1 cellular context compared by ENCODE assay signal in the genomic region with DNA sequence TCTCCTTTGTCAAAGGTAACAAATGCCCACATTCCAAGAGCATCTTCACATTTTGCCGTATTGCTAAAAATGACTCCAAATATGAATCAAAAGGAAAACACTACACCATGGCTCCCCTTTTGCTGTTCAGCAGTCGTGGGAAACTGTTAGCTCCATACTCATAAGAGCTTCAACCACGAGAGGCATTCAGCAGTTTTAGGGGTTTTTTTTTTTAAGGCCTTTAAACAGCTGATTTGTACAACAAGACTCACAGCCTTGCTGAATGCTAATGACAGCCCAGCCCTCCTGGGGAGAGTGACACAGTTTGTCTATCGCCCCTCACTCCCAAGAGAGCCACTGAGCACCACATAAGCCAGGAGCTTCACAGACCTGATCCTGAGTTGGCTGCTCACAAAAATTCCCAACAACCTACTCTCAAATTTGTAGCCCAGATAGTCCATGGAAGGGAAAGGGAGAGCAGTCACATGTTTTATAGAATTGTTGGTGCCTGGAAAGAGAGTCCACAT.
TF ChIP-seq lines count a peak whose summit lies in the region.

No MANE protein-coding gene starts in this region.

TF ChIP-seq in WTC11, 78 proteins besides CTCF, POLR2A, EP300 and RAD21 (continued from another document):
- TF ChIP-seq, protein P1, sequence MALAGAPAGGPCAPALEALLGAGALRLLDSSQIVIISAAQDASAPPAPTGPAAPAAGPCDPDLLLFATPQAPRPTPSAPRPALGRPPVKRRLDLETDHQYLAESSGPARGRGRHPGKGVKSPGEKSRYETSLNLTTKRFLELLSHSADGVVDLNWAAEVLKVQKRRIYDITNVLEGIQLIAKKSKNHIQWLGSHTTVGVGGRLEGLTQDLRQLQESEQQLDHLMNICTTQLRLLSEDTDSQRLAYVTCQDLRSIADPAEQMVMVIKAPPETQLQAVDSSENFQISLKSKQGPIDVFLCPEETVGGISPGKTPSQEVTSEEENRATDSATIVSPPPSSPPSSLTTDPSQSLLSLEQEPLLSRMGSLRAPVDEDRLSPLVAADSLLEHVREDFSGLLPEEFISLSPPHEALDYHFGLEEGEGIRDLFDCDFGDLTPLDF (CRISPR knock-in tag; IDR thresholded peaks at IDR 0.05) = no peak
- TF ChIP-seq, protein P2, sequence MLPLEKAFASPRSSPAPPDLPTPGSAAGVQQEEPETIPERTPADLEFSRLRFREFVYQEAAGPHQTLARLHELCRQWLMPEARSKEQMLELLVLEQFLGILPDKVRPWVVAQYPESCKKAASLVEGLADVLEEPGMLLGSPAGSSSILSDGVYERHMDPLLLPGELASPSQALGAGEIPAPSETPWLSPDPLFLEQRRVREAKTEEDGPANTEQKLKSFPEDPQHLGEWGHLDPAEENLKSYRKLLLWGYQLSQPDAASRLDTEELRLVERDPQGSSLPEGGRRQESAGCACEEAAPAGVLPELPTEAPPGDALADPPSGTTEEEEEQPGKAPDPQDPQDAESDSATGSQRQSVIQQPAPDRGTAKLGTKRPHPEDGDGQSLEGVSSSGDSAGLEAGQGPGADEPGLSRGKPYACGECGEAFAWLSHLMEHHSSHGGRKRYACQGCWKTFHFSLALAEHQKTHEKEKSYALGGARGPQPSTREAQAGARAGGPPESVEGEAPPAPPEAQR (CRISPR knock-in tag; IDR thresholded peaks at IDR 0.05) = no peak
- TF ChIP-seq, protein P3, sequence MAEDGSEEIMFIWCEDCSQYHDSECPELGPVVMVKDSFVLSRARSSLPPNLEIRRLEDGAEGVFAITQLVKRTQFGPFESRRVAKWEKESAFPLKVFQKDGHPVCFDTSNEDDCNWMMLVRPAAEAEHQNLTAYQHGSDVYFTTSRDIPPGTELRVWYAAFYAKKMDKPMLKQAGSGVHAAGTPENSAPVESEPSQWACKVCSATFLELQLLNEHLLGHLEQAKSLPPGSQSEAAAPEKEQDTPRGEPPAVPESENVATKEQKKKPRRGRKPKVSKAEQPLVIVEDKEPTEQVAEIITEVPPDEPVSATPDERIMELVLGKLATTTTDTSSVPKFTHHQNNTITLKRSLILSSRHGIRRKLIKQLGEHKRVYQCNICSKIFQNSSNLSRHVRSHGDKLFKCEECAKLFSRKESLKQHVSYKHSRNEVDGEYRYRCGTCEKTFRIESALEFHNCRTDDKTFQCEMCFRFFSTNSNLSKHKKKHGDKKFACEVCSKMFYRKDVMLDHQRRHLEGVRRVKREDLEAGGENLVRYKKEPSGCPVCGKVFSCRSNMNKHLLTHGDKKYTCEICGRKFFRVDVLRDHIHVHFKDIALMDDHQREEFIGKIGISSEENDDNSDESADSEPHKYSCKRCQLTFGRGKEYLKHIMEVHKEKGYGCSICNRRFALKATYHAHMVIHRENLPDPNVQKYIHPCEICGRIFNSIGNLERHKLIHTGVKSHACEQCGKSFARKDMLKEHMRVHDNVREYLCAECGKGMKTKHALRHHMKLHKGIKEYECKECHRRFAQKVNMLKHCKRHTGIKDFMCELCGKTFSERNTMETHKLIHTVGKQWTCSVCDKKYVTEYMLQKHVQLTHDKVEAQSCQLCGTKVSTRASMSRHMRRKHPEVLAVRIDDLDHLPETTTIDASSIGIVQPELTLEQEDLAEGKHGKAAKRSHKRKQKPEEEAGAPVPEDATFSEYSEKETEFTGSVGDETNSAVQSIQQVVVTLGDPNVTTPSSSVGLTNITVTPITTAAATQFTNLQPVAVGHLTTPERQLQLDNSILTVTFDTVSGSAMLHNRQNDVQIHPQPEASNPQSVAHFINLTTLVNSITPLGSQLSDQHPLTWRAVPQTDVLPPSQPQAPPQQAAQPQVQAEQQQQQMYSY (CRISPR knock-in tag; IDR thresholded peaks at IDR 0.05) = no peak
- no peak for TF ChIP-seq ZNF416 (CRISPR knock-in tag; IDR thresholded peaks at IDR 0.05)
- no peak for TF ChIP-seq ZNF232 (CRISPR knock-in tag; IDR thresholded peaks at IDR 0.05)
